In the genomic region with DNA sequence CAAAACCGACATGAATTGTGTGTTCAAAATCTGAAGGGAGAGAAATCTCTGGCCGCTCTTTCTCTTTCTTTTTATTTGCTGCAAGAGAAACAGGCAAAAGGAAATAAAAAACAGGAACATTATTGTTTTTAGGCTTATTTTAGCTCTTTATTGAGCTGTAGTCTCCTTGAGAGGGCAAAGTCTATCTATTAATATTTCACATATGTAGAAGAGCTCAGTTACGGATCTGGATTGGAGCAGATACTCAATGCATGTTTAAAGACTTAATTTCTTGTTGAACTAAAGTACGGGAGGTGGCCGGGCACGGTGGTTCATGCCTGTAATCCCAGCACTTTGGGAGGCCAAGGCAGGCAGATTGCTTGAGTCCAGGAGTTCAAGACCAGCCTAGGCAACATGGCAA, we compare ENCODE assay signal across 1 cellular context.
TF ChIP-seq lines count a peak whose summit lies in the region.

No MANE protein-coding gene starts in this region.

TF ChIP-seq in WTC11, 78 proteins besides CTCF, POLR2A, EP300 and RAD21 (continued from another document):
- TF ChIP-seq, protein P1, sequence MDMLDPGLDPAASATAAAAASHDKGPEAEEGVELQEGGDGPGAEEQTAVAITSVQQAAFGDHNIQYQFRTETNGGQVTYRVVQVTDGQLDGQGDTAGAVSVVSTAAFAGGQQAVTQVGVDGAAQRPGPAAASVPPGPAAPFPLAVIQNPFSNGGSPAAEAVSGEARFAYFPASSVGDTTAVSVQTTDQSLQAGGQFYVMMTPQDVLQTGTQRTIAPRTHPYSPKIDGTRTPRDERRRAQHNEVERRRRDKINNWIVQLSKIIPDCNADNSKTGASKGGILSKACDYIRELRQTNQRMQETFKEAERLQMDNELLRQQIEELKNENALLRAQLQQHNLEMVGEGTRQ (CRISPR knock-in tag; IDR thresholded peaks at IDR 0.05) = no peak
- TF ChIP-seq, protein P2, sequence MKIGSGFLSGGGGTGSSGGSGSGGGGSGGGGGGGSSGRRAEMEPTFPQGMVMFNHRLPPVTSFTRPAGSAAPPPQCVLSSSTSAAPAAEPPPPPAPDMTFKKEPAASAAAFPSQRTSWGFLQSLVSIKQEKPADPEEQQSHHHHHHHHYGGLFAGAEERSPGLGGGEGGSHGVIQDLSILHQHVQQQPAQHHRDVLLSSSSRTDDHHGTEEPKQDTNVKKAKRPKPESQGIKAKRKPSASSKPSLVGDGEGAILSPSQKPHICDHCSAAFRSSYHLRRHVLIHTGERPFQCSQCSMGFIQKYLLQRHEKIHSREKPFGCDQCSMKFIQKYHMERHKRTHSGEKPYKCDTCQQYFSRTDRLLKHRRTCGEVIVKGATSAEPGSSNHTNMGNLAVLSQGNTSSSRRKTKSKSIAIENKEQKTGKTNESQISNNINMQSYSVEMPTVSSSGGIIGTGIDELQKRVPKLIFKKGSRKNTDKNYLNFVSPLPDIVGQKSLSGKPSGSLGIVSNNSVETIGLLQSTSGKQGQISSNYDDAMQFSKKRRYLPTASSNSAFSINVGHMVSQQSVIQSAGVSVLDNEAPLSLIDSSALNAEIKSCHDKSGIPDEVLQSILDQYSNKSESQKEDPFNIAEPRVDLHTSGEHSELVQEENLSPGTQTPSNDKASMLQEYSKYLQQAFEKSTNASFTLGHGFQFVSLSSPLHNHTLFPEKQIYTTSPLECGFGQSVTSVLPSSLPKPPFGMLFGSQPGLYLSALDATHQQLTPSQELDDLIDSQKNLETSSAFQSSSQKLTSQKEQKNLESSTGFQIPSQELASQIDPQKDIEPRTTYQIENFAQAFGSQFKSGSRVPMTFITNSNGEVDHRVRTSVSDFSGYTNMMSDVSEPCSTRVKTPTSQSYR (CRISPR knock-in tag; IDR thresholded peaks at IDR 0.05) = no peak
- TF ChIP-seq, protein P3, sequence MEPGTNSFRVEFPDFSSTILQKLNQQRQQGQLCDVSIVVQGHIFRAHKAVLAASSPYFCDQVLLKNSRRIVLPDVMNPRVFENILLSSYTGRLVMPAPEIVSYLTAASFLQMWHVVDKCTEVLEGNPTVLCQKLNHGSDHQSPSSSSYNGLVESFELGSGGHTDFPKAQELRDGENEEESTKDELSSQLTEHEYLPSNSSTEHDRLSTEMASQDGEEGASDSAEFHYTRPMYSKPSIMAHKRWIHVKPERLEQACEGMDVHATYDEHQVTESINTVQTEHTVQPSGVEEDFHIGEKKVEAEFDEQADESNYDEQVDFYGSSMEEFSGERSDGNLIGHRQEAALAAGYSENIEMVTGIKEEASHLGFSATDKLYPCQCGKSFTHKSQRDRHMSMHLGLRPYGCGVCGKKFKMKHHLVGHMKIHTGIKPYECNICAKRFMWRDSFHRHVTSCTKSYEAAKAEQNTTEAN (CRISPR knock-in tag; IDR thresholded peaks at IDR 0.05) = no peak
- TF ChIP-seq TEAD1 (CRISPR knock-in tag; IDR thresholded peaks at IDR 0.05) = no peak
- TF ChIP-seq NFE2L1 (CRISPR knock-in tag; IDR thresholded peaks at IDR 0.05) = no peak
- TF ChIP-seq GABPB1 (CRISPR knock-in tag; IDR thresholded peaks at IDR 0.05) = no peak
- TF ChIP-seq SMAD4 (CRISPR knock-in tag; IDR thresholded peaks at IDR 0.05) = no peak
- no peak for TF ChIP-seq ZNF416 (CRISPR knock-in tag; IDR thresholded peaks at IDR 0.05)
- TF ChIP-seq NR2C2 (CRISPR knock-in tag; IDR thresholded peaks at IDR 0.05) = no peak
- TF ChIP-seq ZNF425 (CRISPR knock-in tag; conservative IDR thresholded peaks at IDR 0.05) = no peak
- TF ChIP-seq GRHL2 (CRISPR knock-in tag; IDR thresholded peaks at IDR 0.05; ENCODE audit: insufficient replicate concordance, severe bottlenecking) = no peak
